21 cellular contexts compared by ENCODE assay signal in the genomic region with DNA sequence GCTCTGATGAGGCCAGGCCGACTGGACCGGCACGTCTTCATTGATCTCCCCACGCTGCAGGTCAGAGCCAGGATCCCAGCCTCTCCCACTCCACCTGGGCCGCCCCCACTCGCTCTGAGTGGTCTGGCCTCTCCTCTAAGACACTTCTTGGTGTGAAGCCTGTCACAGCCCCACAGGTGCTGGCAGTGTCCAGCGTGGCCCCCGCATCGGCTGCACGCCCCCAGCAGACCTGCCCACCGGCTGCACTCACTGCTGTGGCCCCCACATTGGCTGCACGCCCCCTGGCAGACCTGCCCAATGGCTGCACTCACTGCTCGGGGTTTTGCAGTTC. TPM values are rescaled to one million over a fixed set of nuclear protein-coding genes. Genes with fewer than 3 reads are reported as not detected.
DNase-seq lines count a peak whose midpoint lies in the region; ATAC-seq and TF ChIP-seq lines count a peak whose summit lies in the region.
"Had no signal": no experiment of that assay in that cellular context is flagged by ENCODE, and none has a peak within 500 bp of the region (broad histone marks: within the 10 kb centered on the region; RNA-seq: fewer than 3 reads in every experiment).

No MANE protein-coding gene starts in this region.

- DNase-seq in RWPE1 (ENCODE audit: low spot score) (no peak), SJCRH30 (no peak), neuronal stem cell (ENCODE audit: low spot score) (no peak), germinal center (ENCODE audit: low spot score) (no peak)
- no peak for DNase-seq in stimulated activated effector memory CD8-positive, alpha-beta T cell treated with anti-CD3 and anti-CD28 coated beads, Interleukin-12 subunit alpha, Interleukin-12 subunit beta, amount 100 ng/mL, for 72 hours (ENCODE audit: low spot score in 2 of 2)
- DNase-seq: 8988T; ACHN; BE2C; C1 segment of cervical spinal cord; CD4-positive, alpha-beta memory T cell; CD4-positive, CD25-positive, alpha-beta regulatory T cell; CD8-positive, alpha-beta memory T cell; COR-L47; DMS 273 treated with DMSO at 0.1 percent for 48 hours; DMS153; DMS79 treated with DMSO at 0.1 percent for 48 hours; GF-D8 had no signal

- H3K4ac ChIP-seq in neuronal stem cell (ENCODE audit: low read length) = no peak overlapping the region

- H3K27me3 ChIP-seq in SJCRH30 (no peaks in the 10 kb centered on the region), neuronal stem cell (ENCODE audit: control insufficient read depth in 3 of 3, insufficient read depth in 3 of 3, low read depth in 1 of 3, low read length in 3 of 3) (no peaks in the 10 kb centered on the region)
- H3K27me3 ChIP-seq: BE2C, BLaER1 had no signal

- peaks cover 36% of the 10 kb centered on the region for H3K4me1 ChIP-seq in SJCRH30
- no peaks in the 10 kb centered on the region for H3K4me1 ChIP-seq in neuronal stem cell (ENCODE audit: control insufficient read depth in 2 of 2, insufficient read depth in 1 of 2, low read depth in 1 of 2, low read length in 2 of 2)
- H3K4me1 ChIP-seq: BE2C had no signal

- H3K36me3 ChIP-seq in SJCRH30 (peaks cover 58% of the 10 kb centered on the region), neuronal stem cell (replicated peaks in 1 of 2; ENCODE audit: control insufficient read depth in 2 of 2, insufficient read depth in 2 of 2, low read length in 2 of 2) (peaks cover 47 to 92% of the 10 kb centered on the region in 2 donors)

- no peak overlapping the region for H4K8ac ChIP-seq in neuronal stem cell (ENCODE audit: low read depth, low read length)

- peaks cover 50% of the 10 kb centered on the region for H3K36me3 Mint-ChIP-seq in stimulated activated effector memory CD8-positive, alpha-beta T cell treated with anti-CD3 and anti-CD28 coated beads, Interleukin-12 subunit alpha, Interleukin-12 subunit beta, amount 100 ng/mL, for 72 hours

- H3K9me3 Mint-ChIP-seq in stimulated activated effector memory CD8-positive, alpha-beta T cell treated with anti-CD3 and anti-CD28 coated beads, Interleukin-12 subunit alpha, Interleukin-12 subunit beta, amount 100 ng/mL, for 72 hours = no peaks in the 10 kb centered on the region
- H3K9me3 Mint-ChIP-seq: CD4-positive, CD25-positive, alpha-beta regulatory T cell; CD8-positive, alpha-beta memory T cell had no signal

- H3K4me3 ChIP-seq in SJCRH30 (no peak overlapping the region), neuronal stem cell (ENCODE audit: low read length in 2 of 2) (no peak overlapping the region)
- H3K4me3 ChIP-seq: BLaER1 had no signal

- no peak overlapping the region for H3K23ac ChIP-seq in neuronal stem cell (ENCODE audit: low read depth, low read length, poor library complexity)

- POLR2A ChIA-PET in RWPE1 (lab: Yijun Ruan, JAX; ENCODE audit: low non-redundant PET) = no interaction called here

- CTCF ChIA-PET in RWPE1 (lab: Yijun Ruan, JAX) = no interaction called here

- H3K18ac ChIP-seq in neuronal stem cell (ENCODE audit: low read length) = no peak overlapping the region

- H3K27ac ChIP-seq in RWPE1 = peak overlapping the region; percentile 18; the same call in 1 of the 2 replicates
- peak overlapping the region; percentile 100 for H3K27ac ChIP-seq in SJCRH30
- H3K27ac ChIP-seq in neuronal stem cell (replicated peaks; ENCODE audit: low read length) = no peak overlapping the region
- H3K27ac ChIP-seq: BLaER1 had no signal

- peak overlapping the region; percentile 50 for H3K27ac Mint-ChIP-seq in stimulated activated effector memory CD8-positive, alpha-beta T cell treated with anti-CD3 and anti-CD28 coated beads, Interleukin-12 subunit alpha, Interleukin-12 subunit beta, amount 100 ng/mL, for 72 hours
- H3K27ac Mint-ChIP-seq: CD14-positive monocyte; CD4-positive, CD25-positive, alpha-beta regulatory T cell had no signal

- no peak overlapping the region for H3K4me3 Mint-ChIP-seq in stimulated activated effector memory CD8-positive, alpha-beta T cell treated with anti-CD3 and anti-CD28 coated beads, Interleukin-12 subunit alpha, Interleukin-12 subunit beta, amount 100 ng/mL, for 72 hours
- H3K4me3 Mint-ChIP-seq: CD14-positive monocyte; CD4-positive, alpha-beta memory T cell; CD4-positive, CD25-positive, alpha-beta regulatory T cell; CD8-positive, alpha-beta memory T cell had no signal

- H3K79me1 ChIP-seq in neuronal stem cell (ENCODE audit: low read depth, low read length) = peaks cover 8% of the 10 kb centered on the region

- no peak for ATAC-seq in stimulated activated effector memory CD8-positive, alpha-beta T cell treated with anti-CD3 and anti-CD28 coated beads, Interleukin-12 subunit alpha, Interleukin-12 subunit beta, amount 100 ng/mL, for 72 hours
- ATAC-seq in HG03460 (IDR thresholded peaks at IDR 0.05; ENCODE audit: unreplicated experiment) = no peak
- ATAC-seq in GM21526 (IDR thresholded peaks at IDR 0.05; ENCODE audit: low FRiP score, unreplicated experiment) = no peak

- H2BK5ac ChIP-seq in neuronal stem cell (ENCODE audit: low read length) = no peak overlapping the region

- WGBS in neuronal stem cell (ENCODE audit: extremely low coverage in 2 of 2, insufficient read length in 2 of 2, insufficient replicate concordance in 1 of 2), 2 donors = no CpG with 5 or more reads among the region's 13 CpGs

- H4K91ac ChIP-seq in neuronal stem cell (ENCODE audit: low read depth, low read length, poor library complexity) = no peak overlapping the region

- H2AFZ ChIP-seq in neuronal stem cell (ENCODE audit: low read length) = no peak overlapping the region

- H2AK5ac ChIP-seq in neuronal stem cell (ENCODE audit: low read depth, low read length) = no peak overlapping the region

- peak overlapping the region; percentile 71 for H3K14ac ChIP-seq in neuronal stem cell (ENCODE audit: low read length)

- TF ChIP-seq CTCF in RWPE1 (conservative IDR thresholded peaks at IDR 0.05; ENCODE audit: low read depth) = no peak

- H3K9ac ChIP-seq in neuronal stem cell (ENCODE audit: low read depth, low read length, poor library complexity) = no peak overlapping the region
- H3K9ac ChIP-seq: BLaER1 had no signal

- no peak overlapping the region for H2BK15ac ChIP-seq in neuronal stem cell (ENCODE audit: low read length)

- H3K9me3 ChIP-seq in SJCRH30 (replicated peaks) (no peaks in the 10 kb centered on the region), neuronal stem cell (replicated peaks in 1 of 2; ENCODE audit: control insufficient read depth in 2 of 2, insufficient read depth in 1 of 2, low read depth in 1 of 2, low read length in 2 of 2) (peaks cover 0 to 3% of the 10 kb centered on the region in 2 donors)
- H3K9me3 ChIP-seq: BE2C, BLaER1 had no signal

- no peak overlapping the region for H3K4me2 ChIP-seq in neuronal stem cell (ENCODE audit: insufficient read depth, low read length, poor library complexity, severe bottlenecking)
- H3K4me2 ChIP-seq: BLaER1 had no signal

- H3K4me1 Mint-ChIP-seq in stimulated activated effector memory CD8-positive, alpha-beta T cell treated with anti-CD3 and anti-CD28 coated beads, Interleukin-12 subunit alpha, Interleukin-12 subunit beta, amount 100 ng/mL, for 72 hours = peaks cover 7% of the 10 kb centered on the region
- H3K4me1 Mint-ChIP-seq: CD14-positive monocyte had no signal

- no peak overlapping the region for H2BK12ac ChIP-seq in neuronal stem cell (ENCODE audit: low read length)

- H2BK120ac ChIP-seq in neuronal stem cell (ENCODE audit: low read depth, low read length) = no peak overlapping the region

RNA-seq across cellular contexts. Expression of a gene that starts 15.8 kb away (rescaled TPM):
- 5,665 and 6,596 TPM in 2 replicates for total RNA-seq in SJCRH30 (2014; rRNA removed; shearing (Covaris generic))
- 5,003 TPM for polyA plus RNA-seq in neuronal stem cell (2013, experiment 1 of 2)
- polyA plus RNA-seq in neuronal stem cell (2013, experiment 2 of 2) = 4,966 TPM

RNA-seq across cellular contexts. Expression of a gene that starts 30.9 kb away (rescaled TPM):
- not detected in 2 replicates for total RNA-seq in SJCRH30 (2014; rRNA removed; shearing (Covaris generic))
- 1.4 TPM for polyA plus RNA-seq in neuronal stem cell (2013, experiment 1 of 2)
- polyA plus RNA-seq in neuronal stem cell (2013, experiment 2 of 2) = 1.6 TPM
- polyA plus RNA-seq: CD14-positive monocyte had no signal

RNA-seq across cellular contexts. Expression of a gene that starts 36.5 kb away (rescaled TPM):
- 137 and 161 TPM in 2 replicates for total RNA-seq in SJCRH30 (2014; rRNA removed; shearing (Covaris generic))
- 43.4 TPM for polyA plus RNA-seq in neuronal stem cell (2013, experiment 1 of 2)
- polyA plus RNA-seq in neuronal stem cell (2013, experiment 2 of 2) = 47.1 TPM

RNA-seq across cellular contexts. Expression of a gene that starts 54.3 kb away (rescaled TPM):
- 105 and 116 TPM in 2 replicates for total RNA-seq in SJCRH30 (2014; rRNA removed; shearing (Covaris generic))
- 65.4 TPM for polyA plus RNA-seq in neuronal stem cell (2013, experiment 1 of 2)
- 69.8 TPM for polyA plus RNA-seq in neuronal stem cell (2013, experiment 2 of 2)
